8 cellular contexts compared by ENCODE assay signal in genomic region chr17:30116345-30116660, GRCh38. TPM values are rescaled to one million over a fixed set of nuclear protein-coding genes. Genes with fewer than 3 reads are reported as not detected.
A peak's percentile ranks its signal among the peaks of the same experiment; 100 is the strongest.
DNase-seq lines count a peak whose midpoint lies in the region; ATAC-seq, FAIRE-seq and TF ChIP-seq lines count a peak whose summit lies in the region.

No MANE protein-coding gene starts in this region.

- H3K27me3 ChIP-seq in bronchial epithelial cell (ENCODE audit: control insufficient read depth, insufficient read depth, low read length): no peaks in the 10 kb centered on the region
- H3K27me3 ChIP-seq in mucosa of rectum (ENCODE audit: control insufficient read depth in 2 of 2, insufficient read depth in 2 of 2, low read length in 2 of 2): no peaks in the 10 kb centered on the region

- H3K9ac ChIP-seq in mucosa of rectum (ENCODE audit: low read depth in 1 of 2, low read length in 2 of 2): peak overlapping the region; percentile 91 to 97

- H3K9me3 ChIP-seq in mucosa of rectum (ENCODE audit: control insufficient read depth in 2 of 2, low read length in 2 of 2): no peaks in the 10 kb centered on the region

- ATAC-seq in HG03159 (IDR thresholded peaks at IDR 0.05; ENCODE audit: unreplicated experiment) (peak; percentile 22), GM21447 (IDR thresholded peaks at IDR 0.05; ENCODE audit: unreplicated experiment) (no peak)

- H3K36me3 ChIP-seq in bronchial epithelial cell (ENCODE audit: control insufficient read depth, insufficient read depth, low read length) (no peaks in the 10 kb centered on the region), mucosa of rectum (ENCODE audit: control insufficient read depth in 2 of 2, insufficient read depth in 2 of 2, low read length in 2 of 2) (peaks cover 0 to 9% of the 10 kb centered on the region in 2 donors)

- no peak for FAIRE-seq in bronchial epithelial cell (lab: Jason Lieb, UNC)

- no peak for TF ChIP-seq CTCF in AG04449 (IDR thresholded peaks at IDR 0.05; ENCODE audit: insufficient read depth, low read length, missing control alignments)
- no peak for TF ChIP-seq CTCF in bronchial epithelial cell (IDR thresholded peaks at IDR 0.05; ENCODE audit: insufficient read depth, low read length, severe bottlenecking)

- H3K4me3 ChIP-seq in AG04449 (ENCODE audit: low read depth, low read length) (peak overlapping the region; percentile 69), bronchial epithelial cell (ENCODE audit: low read depth, low read length) (peak overlapping the region; percentile 65), mucosa of rectum (ENCODE audit: low read length in 2 of 2) (peak overlapping the region; percentile 93 to 98)

- DNase-seq in AG04449 (ENCODE audit: low read depth, low spot score) (no peak), bronchial epithelial cell (ENCODE audit: low read depth) (no peak), T1000 (lab: John Stamatoyannopoulos, UW) (no peak)
- DNase-seq in stimulated activated CD4-positive, alpha-beta T cell treated with anti-CD3 and anti-CD28 coated beads, Interleukin-4, amount 100 ng/mL, for 1 hour: no peak
- DNase-seq in effector CD4-positive, alpha-beta T cell: no peak

- peaks cover 9 to 12% of the 10 kb centered on the region in 2 donors for H3K4me1 ChIP-seq in mucosa of rectum (ENCODE audit: control insufficient read depth in 2 of 2, insufficient read depth in 2 of 2, low read length in 2 of 2)

- CTCF ChIA-PET in AG04449 (lab: Yijun Ruan, JAX): interaction anchor here (0.7 to 4.3 kb wide), 3 partner anchors 9 to 115 kb away, joined by 3 to 59 read pairs (median 12); no protein-coding TSS in a partner anchor

- POLR2A ChIA-PET in AG04449 (lab: Yijun Ruan, JAX): no interaction called here

- H3K27ac ChIP-seq in mucosa of rectum (ENCODE audit: low read depth in 2 of 2, low read length in 2 of 2): peak overlapping the region; percentile 93

RNA-seq across cellular contexts. Expression of gene NSRP1, which starts 0.3 kb away (rescaled TPM):
- total RNA-seq in bronchial epithelial cell: 8.7 and 10.1 TPM in 2 replicates
